Comparison of ENCODE assay signal across 9 cellular contexts in the genomic region with DNA sequence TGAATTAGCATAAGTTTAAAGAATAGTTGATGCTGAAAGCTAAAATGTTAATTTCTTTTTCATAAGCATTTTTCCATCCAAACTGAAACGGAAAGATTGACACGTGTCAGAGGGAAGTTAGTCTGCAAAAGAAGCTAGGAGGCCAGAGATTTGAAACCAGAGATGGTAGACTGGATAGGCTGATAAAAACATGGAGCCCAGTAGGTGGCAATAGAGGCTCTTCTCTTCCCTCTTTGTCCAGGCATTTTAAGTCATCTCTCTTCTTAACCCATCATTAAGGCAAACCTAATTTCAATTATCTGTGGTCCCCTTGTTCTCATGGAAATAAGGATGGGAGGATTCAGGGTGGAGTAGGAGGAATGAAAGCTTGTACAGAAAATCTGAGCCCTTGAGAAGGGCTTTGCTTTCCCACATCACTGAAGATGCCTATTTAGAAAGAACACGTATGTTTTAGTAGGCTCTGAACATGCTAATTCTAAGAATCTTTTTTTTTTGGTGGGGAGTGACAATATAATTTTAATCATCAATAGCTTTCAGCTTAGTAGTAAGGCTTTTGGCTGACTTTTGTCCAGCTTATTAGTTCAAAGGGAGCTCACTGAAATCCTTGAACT.
DNase-seq lines count a peak whose midpoint lies in the region; ATAC-seq and TF ChIP-seq lines count a peak whose summit lies in the region.
"Had no signal": no experiment of that assay in that cellular context is flagged by ENCODE, and none has a peak within 500 bp of the region (broad histone marks: within the 10 kb centered on the region; RNA-seq: fewer than 3 reads in every experiment).

No MANE protein-coding gene starts in this region.

- ATAC-seq in HG03045 (IDR thresholded peaks at IDR 0.05; ENCODE audit: unreplicated experiment): no peak
- no peak for ATAC-seq in GM18520 (IDR thresholded peaks at IDR 0.05; ENCODE audit: unreplicated experiment)

- TF ChIP-seq CTCF in retinal pigment epithelial cell (conservative IDR thresholded peaks at IDR 0.05; ENCODE audit: low read depth, low read length): peak; percentile 79

- DNase-seq in GM03348 (ENCODE audit: low spot score) (peak; percentile 64), NCI-H1048 (lab: John Stamatoyannopoulos, UW) (peak; percentile 19), SK-N-DZ (ENCODE audit: low spot score) (peak; percentile 54), fibroblast of the conjunctiva (ENCODE audit: low read depth) (peak; percentile 51), retinal pigment epithelial cell (ENCODE audit: low read depth) (peak; percentile 15)
- DNase-seq in stimulated activated CD4-positive, alpha-beta T cell treated with anti-CD3 and anti-CD28 coated beads, Interleukin-4, amount 100 ng/mL, for 4 hours: no peak

- H3K4me3 ChIP-seq in retinal pigment epithelial cell (ENCODE audit: low read length): no peak overlapping the region
- H3K4me3 ChIP-seq: SJSA1 had no signal

Comparison
In these comparisons a context has a peak if more than half of its experiments do, and no peak if none do; other contexts are left out.
1. DNase-seq: peak in GM03348 (single experiment), NCI-H1048 (single experiment), SK-N-DZ (single experiment), fibroblast of the conjunctiva (single experiment) and retinal pigment epithelial cell (single experiment); none in stimulated activated CD4-positive, alpha-beta T cell treated with anti-CD3 and anti-CD28 coated beads, Interleukin-4, amount 100 ng/mL, for 4 hours (0 of 2).